Comparison of ENCODE assay signal across 16 cellular contexts in the genomic region with DNA sequence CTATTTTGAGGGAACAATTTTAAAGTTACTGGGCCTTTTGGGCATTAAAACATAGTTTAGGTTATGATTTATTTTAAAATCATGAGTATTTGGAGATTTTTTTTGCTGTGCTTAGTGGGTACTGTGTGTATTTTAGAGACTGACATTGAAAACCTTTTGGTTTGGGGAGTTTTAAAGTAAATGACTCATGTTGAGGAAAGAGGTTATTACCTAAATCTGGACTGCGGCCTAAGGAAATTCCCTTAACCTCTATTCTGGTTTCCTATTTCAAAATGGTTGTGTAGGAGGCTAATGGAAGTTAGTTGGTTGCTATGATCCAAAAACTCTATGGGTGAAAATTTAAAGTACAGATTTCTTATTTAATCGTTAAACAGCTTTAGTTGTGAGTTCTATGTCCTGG. TPM values are rescaled to one million over a fixed set of nuclear protein-coding genes. Genes with fewer than 3 reads are reported as not detected.
DNase-seq lines count a peak whose midpoint lies in the region; ATAC-seq, FAIRE-seq and TF ChIP-seq lines count a peak whose summit lies in the region.
"Had no signal": no experiment of that assay in that cellular context is flagged by ENCODE, and none has a peak within 500 bp of the region (broad histone marks: within the 10 kb centered on the region; RNA-seq: fewer than 3 reads in every experiment).

No MANE protein-coding gene starts in this region.

- H4K20me1 ChIP-seq in astrocyte (ENCODE audit: insufficient read depth, low read length) (no peaks in the 10 kb centered on the region), osteoblast (ENCODE audit: insufficient read depth, low read length) (no peaks in the 10 kb centered on the region)

- H3K27me3 ChIP-seq in astrocyte (ENCODE audit: insufficient read depth, low read length) (no peaks in the 10 kb centered on the region), osteoblast (ENCODE audit: insufficient read depth, low read length) (no peaks in the 10 kb centered on the region), stomach (no peaks in the 10 kb centered on the region)
- H3K27me3 ChIP-seq: uterus had no signal

- peaks cover 3% of the 10 kb centered on the region for H3K4me1 Mint-ChIP-seq in astrocyte (ENCODE audit: low read depth, unreplicated experiment)

- no peak for FAIRE-seq in astrocyte (lab: Jason Lieb, UNC)
- FAIRE-seq: HTR-8/SVneo, keratinocyte had no signal

- H3K9me3 ChIP-seq in astrocyte (ENCODE audit: insufficient read depth, low read depth, low read length), result no peaks in the 10 kb centered on the region
- H3K9me3 ChIP-seq in osteoblast (ENCODE audit: low read depth, low read length), result no peaks in the 10 kb centered on the region
- H3K9me3 ChIP-seq in stomach, result no peaks in the 10 kb centered on the region
- H3K9me3 ChIP-seq: uterus had no signal

- ATAC-seq in GM18520 (IDR thresholded peaks at IDR 0.05; ENCODE audit: unreplicated experiment), result peak; percentile 65
- ATAC-seq in HG02763 (IDR thresholded peaks at IDR 0.05; ENCODE audit: unreplicated experiment), result peak; percentile 57
- ATAC-seq: Panc1 had no signal

- H3K79me2 ChIP-seq in astrocyte (ENCODE audit: insufficient read depth, low read length), result no peaks in the 10 kb centered on the region
- no peaks in the 10 kb centered on the region for H3K79me2 ChIP-seq in osteoblast (ENCODE audit: insufficient read depth, low read length)

- DNase-seq in astrocyte (ENCODE audit: low read depth) (peak; percentile 84), osteoblast (ENCODE audit: insufficient read length, low spot score, missing footprints) (peak; percentile 32), activated T-cell treated with anti-CD3 and anti-CD28 coated beads for 4 hours (no peak), AG08395 (ENCODE audit: low spot score) (no peak), DMS 273 (lab: John Stamatoyannopoulos, UW; ENCODE audit: unreplicated experiment) (no peak), stomach (no peak)
- DNase-seq: activated CD4-positive, CD25-positive, alpha-beta regulatory T cell; activated naive CD4-positive, alpha-beta T cell; NCI-H1694 treated with DMSO at 0.1 percent for 48 hours; occipital lobe; uterus had no signal

- no peak overlapping the region for H2AFZ ChIP-seq in astrocyte (ENCODE audit: low read depth, low read length)
- H2AFZ ChIP-seq in osteoblast (ENCODE audit: low read length), result peak overlapping the region; percentile 14

- H3K27me3 Mint-ChIP-seq in astrocyte (ENCODE audit: low read depth, unreplicated experiment), result no peaks in the 10 kb centered on the region

- intact Hi-C loops in stomach (cut with DNase I; ENCODE audit: low total_unique reads), result no loop called here

- no peaks in the 10 kb centered on the region for H3K36me3 ChIP-seq in astrocyte (ENCODE audit: insufficient read depth, low read length)
- H3K36me3 ChIP-seq in osteoblast (ENCODE audit: insufficient read depth, low read length), result no peaks in the 10 kb centered on the region
- no peaks in the 10 kb centered on the region for H3K36me3 ChIP-seq in stomach
- H3K36me3 ChIP-seq: uterus had no signal

- H3K4me1 ChIP-seq in astrocyte (ENCODE audit: insufficient read depth, low read length), result no peaks in the 10 kb centered on the region
- peaks cover 11% of the 10 kb centered on the region for H3K4me1 ChIP-seq in osteoblast (ENCODE audit: insufficient read depth, low read length)
- H3K4me1 ChIP-seq in stomach, result peaks cover 0 to 9% (median 0%) of the 10 kb centered on the region in 4 donors

- H3K4me2 ChIP-seq in astrocyte (ENCODE audit: low read length) (peak overlapping the region; percentile 4), osteoblast (ENCODE audit: insufficient read depth, low read length) (no peak overlapping the region)

- no peak for TF ChIP-seq POLR2A in stomach (IDR thresholded peaks at IDR 0.05)

- H3K27ac ChIP-seq in astrocyte (ENCODE audit: low read depth, low read length), result no peak overlapping the region
- H3K27ac ChIP-seq in osteoblast (ENCODE audit: low read depth, low read length), result peak overlapping the region; percentile 69
- no peak overlapping the region for H3K27ac ChIP-seq in stomach
- H3K27ac ChIP-seq: uterus had no signal

- H3K9me3 Mint-ChIP-seq in astrocyte (ENCODE audit: unreplicated experiment), result no peaks in the 10 kb centered on the region

- TF ChIP-seq CTCF in astrocyte (IDR thresholded peaks at IDR 0.05; ENCODE audit: insufficient read depth, low read depth, low read length) (no peak), osteoblast (IDR thresholded peaks at IDR 0.05; ENCODE audit: extremely low read depth, low read depth, low read length) (no peak), stomach (IDR thresholded peaks at IDR 0.05) (no peak)

- TF ChIP-seq EP300 in stomach (IDR thresholded peaks at IDR 0.05), result no peak

- H3K9ac ChIP-seq in astrocyte (ENCODE audit: low read length), result no peak overlapping the region

- no peaks in the 10 kb centered on the region for H3K36me3 Mint-ChIP-seq in astrocyte (ENCODE audit: low read depth, unreplicated experiment)

- WGBS in stomach, 5 donors, result 83 to 91% (median 89%) methylated on average over 2 of the region's 2 CpGs

- no peak overlapping the region for H3K4me3 Mint-ChIP-seq in astrocyte (ENCODE audit: unreplicated experiment)

- H3K27ac Mint-ChIP-seq in astrocyte (ENCODE audit: unreplicated experiment), result no peak overlapping the region

- H3K4me3 ChIP-seq in astrocyte (ENCODE audit: insufficient read depth, low read depth, low read length) (no peak overlapping the region), osteoblast (ENCODE audit: insufficient read depth, low read length) (no peak overlapping the region), stomach (no peak overlapping the region)
- H3K4me3 ChIP-seq: uterus had no signal

RNA-seq across cellular contexts. Expression of gene DPH6, which starts 57.3 kb away (rescaled TPM):
- total RNA-seq in astrocyte (6.9 and 7.6 TPM in 2 replicates), osteoblast (13.6 and 20.6 TPM in 2 replicates), stomach (10 to 100 TPM in 4 of 5 donors, 1 to 10 TPM in 1; 7.2 to 52.3 (median 27.7) TPM)
- polyA plus RNA-seq in stomach, result 10 to 100 TPM in 1 of 3 donors, 1 to 10 TPM in 2; 6.1 to 10.8 (median 6.5) TPM

Comparison
In these comparisons a context has a peak if more than half of its experiments do, and no peak if none do; other contexts are left out.
1. DNase-seq: peak in astrocyte (single experiment) and osteoblast (single experiment); none in activated T-cell treated with anti-CD3 and anti-CD28 coated beads for 4 hours (single experiment), AG08395 (single experiment), DMS 273 (single experiment) and stomach (single experiment).